ENCODE assay signal across 16 cellular contexts in the genomic region with DNA sequence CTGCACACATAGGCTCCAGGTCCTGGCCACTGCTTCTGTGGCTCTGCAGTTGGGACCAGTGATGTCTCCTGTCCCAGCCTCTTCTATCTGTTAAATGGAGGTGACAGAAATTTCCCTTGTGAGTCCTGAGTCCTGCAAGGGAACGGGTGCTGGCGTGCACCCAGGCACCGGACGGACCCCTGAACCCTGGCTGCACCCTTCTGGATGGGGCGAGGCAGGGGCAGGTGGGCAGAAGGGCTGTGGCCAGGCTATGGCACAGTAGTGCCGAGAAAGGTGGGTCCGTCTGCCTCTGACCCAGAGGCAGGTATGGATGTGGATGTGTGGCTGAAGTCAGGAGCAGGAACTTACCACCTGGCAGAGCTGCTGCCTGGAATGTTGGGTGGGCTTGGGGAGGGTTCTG.
"Had no signal": no experiment of that assay in that cellular context is flagged by ENCODE, and none has a peak within 500 bp of the region (broad histone marks: within the 10 kb centered on the region; RNA-seq: fewer than 3 reads in every experiment).

No MANE protein-coding gene starts in this region.

- H3K27me3 ChIP-seq: ascending aorta, colonic mucosa had no signal

- H3K9me3 ChIP-seq: ascending aorta, colonic mucosa, esophagus squamous epithelium, gastrocnemius medialis, mucosa of descending colon, spleen, upper lobe of right lung had no signal

- H3K27ac ChIP-seq: ascending aorta, colonic mucosa, dorsolateral prefrontal cortex, spleen, upper lobe of right lung had no signal

- H3K36me3 ChIP-seq: colonic mucosa, gastrocnemius medialis had no signal

- DNase-seq: activated CD4-positive, alpha-beta T cell treated with anti-CD3 and anti-CD28 coated beads for 48 hours; activated CD8-positive, alpha-beta T cell treated with anti-CD3 and anti-CD28 coated beads, Interleukin-2, amount 10 ng/mL, durations not matched to agents 7 days and 5 days; colonic mucosa; dorsolateral prefrontal cortex; esophagus squamous epithelium; gastrocnemius medialis; head of caudate nucleus; hypothalamus; occipital lobe; spleen; stimulated activated CD4-positive, alpha-beta T cell treated with anti-CD3 and anti-CD28 coated beads, Interleukin-4, amount 100 ng/mL, for 1 hour; stimulated activated naive CD4-positive, alpha-beta T cell; upper lobe of right lung had no signal

- ATAC-seq: activated CD8-positive, alpha-beta T cell treated with anti-CD3 and anti-CD28 coated beads, Interleukin-2, amount 10 ng/mL, durations not matched to agents 7 days and 5 days; activated naive CD4-positive, alpha-beta T cell treated with anti-CD3 and anti-CD28 coated beads, Interleukin-2, amount 50 U/mL, for 72 hours; upper lobe of right lung had no signal

- H3K4me1 ChIP-seq: ascending aorta, colonic mucosa, gastrocnemius medialis, upper lobe of right lung had no signal

- H3K4me3 ChIP-seq: ascending aorta, colonic mucosa, dorsolateral prefrontal cortex, esophagus squamous epithelium, gastrocnemius medialis, mucosa of descending colon, spleen, upper lobe of right lung had no signal
